ENCODE assay signal across 1 cellular context in the genomic region with DNA sequence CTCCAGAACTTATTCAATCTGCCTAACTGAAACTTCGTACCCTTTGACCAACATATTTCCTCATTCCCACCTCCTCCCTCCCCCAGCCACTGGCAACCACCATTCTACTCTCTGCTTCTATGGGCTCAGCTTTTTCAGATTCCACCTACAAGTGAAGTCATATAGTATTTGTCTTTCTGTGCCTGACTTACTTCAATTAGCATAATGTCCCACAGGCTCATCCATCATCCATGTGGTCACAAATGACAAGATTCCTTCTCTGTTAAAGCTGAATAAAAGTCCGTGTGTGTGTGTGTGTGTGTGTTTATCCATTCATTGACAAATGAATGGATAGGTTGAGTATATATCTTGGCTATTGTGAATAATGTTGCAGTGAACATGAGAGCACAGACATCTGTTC.
TF ChIP-seq lines count a peak whose summit lies in the region.

No MANE protein-coding gene starts in this region.

TF ChIP-seq in GM12878, 131 proteins besides CTCF, POLR2A, EP300 and RAD21 (continued from another document):
- TF ChIP-seq, protein P1, sequence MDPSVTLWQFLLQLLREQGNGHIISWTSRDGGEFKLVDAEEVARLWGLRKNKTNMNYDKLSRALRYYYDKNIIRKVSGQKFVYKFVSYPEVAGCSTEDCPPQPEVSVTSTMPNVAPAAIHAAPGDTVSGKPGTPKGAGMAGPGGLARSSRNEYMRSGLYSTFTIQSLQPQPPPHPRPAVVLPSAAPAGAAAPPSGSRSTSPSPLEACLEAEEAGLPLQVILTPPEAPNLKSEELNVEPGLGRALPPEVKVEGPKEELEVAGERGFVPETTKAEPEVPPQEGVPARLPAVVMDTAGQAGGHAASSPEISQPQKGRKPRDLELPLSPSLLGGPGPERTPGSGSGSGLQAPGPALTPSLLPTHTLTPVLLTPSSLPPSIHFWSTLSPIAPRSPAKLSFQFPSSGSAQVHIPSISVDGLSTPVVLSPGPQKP (IDR thresholded peaks at IDR 0.05; ENCODE audit: low read depth, low read length) = no peak
- TF ChIP-seq CEBPB (IDR thresholded peaks at IDR 0.05; ENCODE audit: borderline replicate concordance in 1 of 2, low read depth in 2 of 2, low read length in 2 of 2) (no peak), HCFC1 (IDR thresholded peaks at IDR 0.05; ENCODE audit: low read length) (no peak), CBX5 (IDR thresholded peaks at IDR 0.05; ENCODE audit: low read depth) (no peak), ZZZ3 (IDR thresholded peaks at IDR 0.05; ENCODE audit: control insufficient read depth, insufficient read length, low read depth) (no peak)
- TF ChIP-seq, protein P2, sequence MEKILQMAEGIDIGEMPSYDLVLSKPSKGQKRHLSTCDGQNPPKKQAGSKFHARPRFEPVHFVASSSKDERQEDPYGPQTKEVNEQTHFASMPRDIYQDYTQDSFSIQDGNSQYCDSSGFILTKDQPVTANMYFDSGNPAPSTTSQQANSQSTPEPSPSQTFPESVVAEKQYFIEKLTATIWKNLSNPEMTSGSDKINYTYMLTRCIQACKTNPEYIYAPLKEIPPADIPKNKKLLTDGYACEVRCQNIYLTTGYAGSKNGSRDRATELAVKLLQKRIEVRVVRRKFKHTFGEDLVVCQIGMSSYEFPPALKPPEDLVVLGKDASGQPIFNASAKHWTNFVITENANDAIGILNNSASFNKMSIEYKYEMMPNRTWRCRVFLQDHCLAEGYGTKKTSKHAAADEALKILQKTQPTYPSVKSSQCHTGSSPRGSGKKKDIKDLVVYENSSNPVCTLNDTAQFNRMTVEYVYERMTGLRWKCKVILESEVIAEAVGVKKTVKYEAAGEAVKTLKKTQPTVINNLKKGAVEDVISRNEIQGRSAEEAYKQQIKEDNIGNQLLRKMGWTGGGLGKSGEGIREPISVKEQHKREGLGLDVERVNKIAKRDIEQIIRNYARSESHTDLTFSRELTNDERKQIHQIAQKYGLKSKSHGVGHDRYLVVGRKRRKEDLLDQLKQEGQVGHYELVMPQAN (conservative IDR thresholded peaks at IDR 0.05) = no peak
- TF ChIP-seq, protein P3, sequence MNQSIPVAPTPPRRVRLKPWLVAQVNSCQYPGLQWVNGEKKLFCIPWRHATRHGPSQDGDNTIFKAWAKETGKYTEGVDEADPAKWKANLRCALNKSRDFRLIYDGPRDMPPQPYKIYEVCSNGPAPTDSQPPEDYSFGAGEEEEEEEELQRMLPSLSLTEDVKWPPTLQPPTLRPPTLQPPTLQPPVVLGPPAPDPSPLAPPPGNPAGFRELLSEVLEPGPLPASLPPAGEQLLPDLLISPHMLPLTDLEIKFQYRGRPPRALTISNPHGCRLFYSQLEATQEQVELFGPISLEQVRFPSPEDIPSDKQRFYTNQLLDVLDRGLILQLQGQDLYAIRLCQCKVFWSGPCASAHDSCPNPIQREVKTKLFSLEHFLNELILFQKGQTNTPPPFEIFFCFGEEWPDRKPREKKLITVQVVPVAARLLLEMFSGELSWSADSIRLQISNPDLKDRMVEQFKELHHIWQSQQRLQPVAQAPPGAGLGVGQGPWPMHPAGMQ (IDR thresholded peaks at IDR 0.05; ENCODE audit: borderline replicate concordance) = no peak
